In genomic region chr2:151297882-151298281, GRCh38 we compare ENCODE assay signal across 9 cellular contexts. TPM values are rescaled to one million over a fixed set of nuclear protein-coding genes. Genes with fewer than 3 reads are reported as not detected.
DNase-seq lines count a peak whose midpoint lies in the region; ATAC-seq, FAIRE-seq and TF ChIP-seq lines count a peak whose summit lies in the region.
"Had no signal": no experiment of that assay in that cellular context is flagged by ENCODE, and none has a peak within 500 bp of the region (broad histone marks: within the 10 kb centered on the region; RNA-seq: fewer than 3 reads in every experiment).

No MANE protein-coding gene starts in this region.

- peak; percentile 68 for FAIRE-seq in GM12891 (lab: Jason Lieb, UNC)

- no peak for TF ChIP-seq POLR2A in GM12891 (IDR thresholded peaks at IDR 0.05; ENCODE audit: low read depth, low read length)

- H3K4me1 Mint-ChIP-seq in dendritic cell treated with granulocyte-macrophage colony-stimulating factor and Interleukin-4, amounts not matched to agents 40 ng/mL and 50 ng/mL, for 4 days (ENCODE audit: low read depth): peaks cover 28% of the 10 kb centered on the region
- no peaks in the 10 kb centered on the region for H3K4me1 Mint-ChIP-seq in Caco-2 (ENCODE audit: low read depth, unreplicated experiment)
- peaks cover 10% of the 10 kb centered on the region for H3K4me1 Mint-ChIP-seq in WTC11

- no peaks in the 10 kb centered on the region for H3K9me3 ChIP-seq in Caco-2
- no peaks in the 10 kb centered on the region for H3K9me3 ChIP-seq in WERI-Rb-1 (ENCODE audit: severe bottlenecking)

- H3K4me3 ChIP-seq in Caco-2 (ENCODE audit: low read depth, low read length): no peak overlapping the region
- H3K4me3 ChIP-seq in WERI-Rb-1 (ENCODE audit: low read depth, low read length): no peak overlapping the region

- ATAC-seq in GM21390 (IDR thresholded peaks at IDR 0.05; ENCODE audit: unreplicated experiment) (peak; percentile 95), HG03442 (IDR thresholded peaks at IDR 0.05; ENCODE audit: unreplicated experiment) (peak; percentile 95), WTC11 (no peak)

- no peaks in the 10 kb centered on the region for H3K4me1 ChIP-seq in Caco-2

- H3K4me3 Mint-ChIP-seq in dendritic cell treated with granulocyte-macrophage colony-stimulating factor and Interleukin-4, amounts not matched to agents 40 ng/mL and 50 ng/mL, for 4 days: no peak overlapping the region
- H3K4me3 Mint-ChIP-seq in Caco-2 (ENCODE audit: unreplicated experiment) (no peak overlapping the region), WTC11 (no peak overlapping the region)

- intact Hi-C loops in dendritic cell treated with granulocyte-macrophage colony-stimulating factor and Interleukin-4, amounts not matched to agents 40 ng/mL and 50 ng/mL, for 4 days (cut with micrococcal nuclease): no loop called here
- intact Hi-C loops in Caco-2 (cut with micrococcal nuclease; ENCODE audit: unreplicated experiment): no loop called here

- DNase-seq in GM12891 (ENCODE audit: insufficient read length, low spot score): peak; percentile 49
- no peak for DNase-seq in Caco-2
- DNase-seq in WTC11 (ENCODE audit: low spot score): no peak
- DNase-seq in GOT3 (lab: John Stamatoyannopoulos, UW): no peak
- DNase-seq in WERI-Rb-1: no peak
- DNase-seq: left cardiac atrium had no signal

- H3K36me3 Mint-ChIP-seq in dendritic cell treated with granulocyte-macrophage colony-stimulating factor and Interleukin-4, amounts not matched to agents 40 ng/mL and 50 ng/mL, for 4 days (ENCODE audit: low read depth): no peaks in the 10 kb centered on the region
- H3K36me3 Mint-ChIP-seq in Caco-2 (ENCODE audit: insufficient read depth, unreplicated experiment) (no peaks in the 10 kb centered on the region), WTC11 (peaks cover 6% of the 10 kb centered on the region)

- H3K27ac ChIP-seq in WERI-Rb-1: no peak overlapping the region

- CTCF ChIA-PET in Caco-2 (lab: Charles Lee): no interaction called here
- CTCF ChIA-PET in WTC11 (lab: Charles Lee): no interaction called here

- H3K36me3 ChIP-seq in Caco-2 (ENCODE audit: control insufficient read depth, insufficient read depth, low read length) (no peaks in the 10 kb centered on the region), WERI-Rb-1 (no peaks in the 10 kb centered on the region)

- H3K27ac Mint-ChIP-seq in dendritic cell treated with granulocyte-macrophage colony-stimulating factor and Interleukin-4, amounts not matched to agents 40 ng/mL and 50 ng/mL, for 4 days: peak overlapping the region; percentile 66
- H3K27ac Mint-ChIP-seq in Caco-2 (ENCODE audit: unreplicated experiment) (no peak overlapping the region), WTC11 (no peak overlapping the region)

- no peak for TF ChIP-seq CTCF in Caco-2 (IDR thresholded peaks at IDR 0.05; ENCODE audit: insufficient read depth in 1 of 2, low read depth in 1 of 2, low read length in 1 of 2, severe bottlenecking in 1 of 2, unreplicated experiment in 1 of 2)
- no peak for TF ChIP-seq CTCF in WTC11 (IDR thresholded peaks at IDR 0.05)
- TF ChIP-seq CTCF in WERI-Rb-1 (IDR thresholded peaks at IDR 0.05; ENCODE audit: low read depth, low read length): no peak

- no peaks in the 10 kb centered on the region for H3K9me3 Mint-ChIP-seq in dendritic cell treated with granulocyte-macrophage colony-stimulating factor and Interleukin-4, amounts not matched to agents 40 ng/mL and 50 ng/mL, for 4 days
- H3K9me3 Mint-ChIP-seq in Caco-2 (ENCODE audit: unreplicated experiment): no peaks in the 10 kb centered on the region
- H3K9me3 Mint-ChIP-seq in WTC11: peaks cover 8% of the 10 kb centered on the region

- H3K27me3 ChIP-seq in Caco-2 (replicated peaks; ENCODE audit: control insufficient read depth, insufficient read depth, low read length) (no peaks in the 10 kb centered on the region), WERI-Rb-1 (ENCODE audit: insufficient read depth, low read depth, severe bottlenecking) (no peaks in the 10 kb centered on the region)

- POLR2A ChIA-PET in Caco-2 (lab: Charles Lee) (no interaction called here), WTC11 (lab: Charles Lee) (no interaction called here)

- H3K27me3 Mint-ChIP-seq in dendritic cell treated with granulocyte-macrophage colony-stimulating factor and Interleukin-4, amounts not matched to agents 40 ng/mL and 50 ng/mL, for 4 days: no peaks in the 10 kb centered on the region
- H3K27me3 Mint-ChIP-seq in Caco-2 (ENCODE audit: insufficient read depth, unreplicated experiment) (peaks cover 6% of the 10 kb centered on the region), WTC11 (ENCODE audit: low read depth) (no peaks in the 10 kb centered on the region)

- BruUV-seq in Caco-2 (replicated peaks; lab: Mats Ljungman, UMichigan): no TSS peak

TF ChIP-seq in GM12891, 5 proteins besides CTCF, POLR2A, EP300 and RAD21:
- TF ChIP-seq POLR2AphosphoS5 (IDR thresholded peaks at IDR 0.05; ENCODE audit: low read depth, low read length): no peak
- TF ChIP-seq SPI1 (IDR thresholded peaks at IDR 0.05; ENCODE audit: low read depth, low read length): peak; percentile 61; the same call in 1 of the 2 replicates

TF ChIP-seq in WTC11, 78 proteins besides CTCF, POLR2A, EP300 and RAD21 (continues in another document):
- TF ChIP-seq ZNF263 (CRISPR knock-in tag; IDR thresholded peaks at IDR 0.05; ENCODE audit: low read depth) (no peak), ZNF423 (CRISPR knock-in tag; IDR thresholded peaks at IDR 0.05) (no peak), ZNF396 (CRISPR knock-in tag; IDR thresholded peaks at IDR 0.05; ENCODE audit: borderline replicate concordance) (no peak), ZNF425 (CRISPR knock-in tag; conservative IDR thresholded peaks at IDR 0.05) (no peak), GRHL2 (CRISPR knock-in tag; IDR thresholded peaks at IDR 0.05; ENCODE audit: insufficient replicate concordance, severe bottlenecking) (no peak), ATF6 (CRISPR knock-in tag; IDR thresholded peaks at IDR 0.05) (no peak), HMGA2 (CRISPR knock-in tag; IDR thresholded peaks at IDR 0.05) (no peak), FOXP1 (CRISPR knock-in tag; IDR thresholded peaks at IDR 0.05; ENCODE audit: borderline replicate concordance) (no peak), EMX1 (CRISPR knock-in tag; IDR thresholded peaks at IDR 0.05) (no peak), NR2C2 (CRISPR knock-in tag; IDR thresholded peaks at IDR 0.05) (no peak), MXD4 (CRISPR knock-in tag; IDR thresholded peaks at IDR 0.05; ENCODE audit: borderline replicate concordance) (no peak)

RNA-seq across cellular contexts. Expression of gene NMI, which starts 8.4 kb away (rescaled TPM):
- polyA plus RNA-seq in GM12891 (2012; ENCODE audit: low read depth, missing spikeins): 41.4 TPM
- total RNA-seq in Caco-2 (2022) (5.1 and 5.4 TPM in 2 replicates), WTC11 (2021) (3.4 to 4.3 TPM (median 3.7 TPM) in 3 replicates)

RNA-seq across cellular contexts. Expression of gene RBM43, which starts 36.2 kb away (rescaled TPM):
- polyA plus RNA-seq in GM12891 (2012; ENCODE audit: low read depth, missing spikeins): 3.4 TPM
- total RNA-seq in Caco-2 (2022) (1.4 and 1.6 TPM in 2 replicates), WTC11 (2021) (2.8 to 3.3 TPM (median 2.9 TPM) in 3 replicates)

RNA-seq across cellular contexts. Expression of gene TNFAIP6, which starts 59.5 kb away (rescaled TPM):
- 0.80 TPM for polyA plus RNA-seq in GM12891 (2012; ENCODE audit: low read depth, missing spikeins)
- total RNA-seq in Caco-2 (2022) (not detected in 2 replicates), WTC11 (2021) (0.11 to 0.18 TPM (median 0.11 TPM) in 3 replicates)
